In genomic region chr9:33103381-33104110, GRCh38 we compare ENCODE assay signal across 2 cellular contexts.
TF ChIP-seq lines count a peak whose summit lies in the region.

No MANE protein-coding gene starts in this region.

TF ChIP-seq in HepG2, 621 proteins besides CTCF, POLR2A, EP300 and RAD21:
- no peak for TF ChIP-seq KDM5A (IDR thresholded peaks at IDR 0.05; ENCODE audit: borderline replicate concordance, low read length)
- TF ChIP-seq SOX13 (IDR thresholded peaks at IDR 0.05), result no peak
- TF ChIP-seq SOX13 (CRISPR knock-in tag; conservative IDR thresholded peaks at IDR 0.05 in 1 of 2, IDR thresholded peaks at IDR 0.05 in 1 of 2), result no peak
- peak; percentile 91 for TF ChIP-seq KAT2B (IDR thresholded peaks at IDR 0.05; ENCODE audit: borderline replicate concordance, low read depth, low read length)

TF ChIP-seq in K562, 482 proteins besides CTCF, POLR2A, EP300 and RAD21:
- no peak for TF ChIP-seq NR2C2 (CRISPR knock-in tag; IDR thresholded peaks at IDR 0.05)
- no peak for TF ChIP-seq NR2C2 (tag; IDR thresholded peaks at IDR 0.05)
